In the genomic region with DNA sequence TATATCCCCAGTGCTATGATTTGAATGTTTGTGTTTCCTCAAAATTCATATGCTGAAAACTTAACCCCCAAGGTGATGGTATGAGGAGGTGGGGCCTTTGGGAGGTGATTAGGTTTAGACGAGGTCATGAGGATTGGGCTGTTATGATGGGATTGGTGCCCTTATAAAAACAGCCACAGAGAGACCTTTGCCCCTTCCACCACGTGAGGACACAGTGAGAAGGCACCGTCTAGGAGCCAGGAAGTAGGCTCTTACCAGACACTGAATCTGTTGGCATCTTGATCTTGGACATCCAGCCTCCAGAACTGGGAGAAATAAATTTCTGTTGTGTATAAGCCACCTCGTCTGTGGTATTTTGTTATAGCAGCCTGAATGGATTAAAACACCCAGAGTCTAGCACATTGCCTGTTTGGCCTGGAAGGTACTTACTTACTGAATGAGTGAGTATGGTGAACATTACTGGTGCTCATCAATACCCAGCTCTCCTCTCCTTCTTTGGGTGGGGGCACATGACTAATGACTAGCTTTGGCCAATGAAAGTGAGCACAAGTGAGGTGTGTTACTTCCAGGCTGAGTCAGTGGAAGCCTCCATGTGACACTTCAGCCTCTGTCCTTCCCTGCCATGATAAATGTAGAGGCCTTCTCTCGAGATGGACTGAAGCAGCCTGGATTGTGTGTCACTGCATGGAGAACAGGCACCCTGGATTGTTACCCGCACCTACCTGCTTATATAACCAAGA, we compare ENCODE assay signal across 35 cellular contexts.
DNase-seq lines count a peak whose midpoint lies in the region; ATAC-seq, FAIRE-seq and TF ChIP-seq lines count a peak whose summit lies in the region.
"Had no signal": no experiment of that assay in that cellular context is flagged by ENCODE, and none has a peak within 500 bp of the region (broad histone marks: within the 10 kb centered on the region; RNA-seq: fewer than 3 reads in every experiment).

No MANE protein-coding gene starts in this region.

- no peak overlapping the region for H3K9ac ChIP-seq in GM12878 (ENCODE audit: control insufficient read depth, insufficient read depth, low read length)

- no peak for TF ChIP-seq POLR2A in GM12878 (IDR thresholded peaks at IDR 0.05; ENCODE audit: low read depth, low read length)

- in situ Hi-C loops in GM12878 (cut with MboI) = loop anchor here (5.0 kb wide), 2 partner anchors 493 to 668 kb away; no protein-coding TSS in a partner anchor

- no peak overlapping the region for H2AFZ ChIP-seq in GM12878 (ENCODE audit: control insufficient read depth, low read depth, low read length)
- H2AFZ ChIP-seq: hepatocyte, PC-9 had no signal

- BruUV-seq in GM12878 (replicated peaks; lab: Mats Ljungman, UMichigan) = no TSS peak

- H3K4me3 Mint-ChIP-seq in activated CD8-positive, alpha-beta T cell treated with anti-CD3 and anti-CD28 coated beads for 36 hours = no peak overlapping the region
- no peak overlapping the region for H3K4me3 Mint-ChIP-seq in activated CD8-positive, alpha-beta T cell treated with anti-CD3 and anti-CD28 coated beads, Interleukin-2, amount 10 ng/mL, durations not matched to agents 7 days and 5 days
- H3K4me3 Mint-ChIP-seq: endodermal cell, WTC11 had no signal

- H3K4me2 ChIP-seq in GM12878 (ENCODE audit: control insufficient read depth, insufficient read depth) = no peak overlapping the region
- H3K4me2 ChIP-seq: hepatocyte, PC-9 had no signal

- H3K4me1 Mint-ChIP-seq in activated CD8-positive, alpha-beta T cell treated with anti-CD3 and anti-CD28 coated beads for 36 hours (ENCODE audit: low read depth) = peaks cover 10% of the 10 kb centered on the region
- H3K4me1 Mint-ChIP-seq in activated CD8-positive, alpha-beta T cell treated with anti-CD3 and anti-CD28 coated beads, Interleukin-2, amount 10 ng/mL, durations not matched to agents 7 days and 5 days (ENCODE audit: low read depth) = peaks cover 18% of the 10 kb centered on the region

- FAIRE-seq in GM12878 (lab: Jason Lieb, UNC) = no peak
- FAIRE-seq: A204.1, D721Med, GM12891, urothelium cell line had no signal

- H3K27me3 Mint-ChIP-seq in activated CD8-positive, alpha-beta T cell treated with anti-CD3 and anti-CD28 coated beads for 36 hours = peaks cover 5% of the 10 kb centered on the region
- peaks cover 6% of the 10 kb centered on the region for H3K27me3 Mint-ChIP-seq in activated CD8-positive, alpha-beta T cell treated with anti-CD3 and anti-CD28 coated beads, Interleukin-2, amount 10 ng/mL, durations not matched to agents 7 days and 5 days (ENCODE audit: low read depth)

- no peak overlapping the region for H3K27ac ChIP-seq in GM12878 (ENCODE audit: control insufficient read depth, insufficient read depth)
- H3K27ac ChIP-seq: cardiac muscle cell, esophagus squamous epithelium, gastroesophageal sphincter, hepatocyte, PC-9, spleen, thoracic aorta had no signal

- H3K27ac Mint-ChIP-seq in activated CD8-positive, alpha-beta T cell treated with anti-CD3 and anti-CD28 coated beads for 36 hours = no peak overlapping the region
- no peak overlapping the region for H3K27ac Mint-ChIP-seq in activated CD8-positive, alpha-beta T cell treated with anti-CD3 and anti-CD28 coated beads, Interleukin-2, amount 10 ng/mL, durations not matched to agents 7 days and 5 days
- H3K27ac Mint-ChIP-seq: endodermal cell, WTC11 had no signal

- H4K20me1 ChIP-seq in GM12878 (ENCODE audit: control insufficient read depth, insufficient read depth) = no peaks in the 10 kb centered on the region

- no peak for TF ChIP-seq RAD21 in GM12878 (IDR thresholded peaks at IDR 0.05; ENCODE audit: insufficient read depth, low read depth, low read length)

- intact Hi-C loops in activated CD8-positive, alpha-beta T cell treated with anti-CD3 and anti-CD28 coated beads for 36 hours (cut with micrococcal nuclease) = loop anchor here (5.0 to 10.0 kb wide), 5 partner anchors 73 to 668 kb away; a partner anchor contains a TSS
- intact Hi-C loops in GM12878 (cut with micrococcal nuclease; ENCODE audit: unreplicated experiment) = loop anchor here (5.0 kb wide), 3 partner anchors 198 to 448 kb away; no protein-coding TSS in a partner anchor

- WGBS in GM12878 (ENCODE audit: insufficient coverage, insufficient replicate concordance, low lambda C conversion rate, missing lambda C conversion rate) = 88% methylated on average over 6 of the region's 6 CpGs

- RAD21 ChIA-PET in GM12878 (lab: Charles Lee; ENCODE audit: unreplicated experiment) = interaction anchor here (2.7 to 5.3 kb wide), 2 partner anchors 199 to 670 kb away, joined by 14 to 73 read pairs; no protein-coding TSS in a partner anchor

- no peaks in the 10 kb centered on the region for H3K4me1 ChIP-seq in GM12878 (ENCODE audit: control insufficient read depth, insufficient read depth, low read length)

- H3K36me3 Mint-ChIP-seq in activated CD8-positive, alpha-beta T cell treated with anti-CD3 and anti-CD28 coated beads for 36 hours (ENCODE audit: low read depth) = no peaks in the 10 kb centered on the region
- no peaks in the 10 kb centered on the region for H3K36me3 Mint-ChIP-seq in activated CD8-positive, alpha-beta T cell treated with anti-CD3 and anti-CD28 coated beads, Interleukin-2, amount 10 ng/mL, durations not matched to agents 7 days and 5 days (ENCODE audit: low read depth)

- peak; percentile 77 for ATAC-seq in activated CD8-positive, alpha-beta T cell treated with anti-CD3 and anti-CD28 coated beads for 36 hours
- ATAC-seq in activated CD8-positive, alpha-beta T cell treated with anti-CD3 and anti-CD28 coated beads, Interleukin-2, amount 10 ng/mL, durations not matched to agents 7 days and 5 days = no peak
- peak; percentile 29 for ATAC-seq in GM12878
- no peak for ATAC-seq in GM21447 (IDR thresholded peaks at IDR 0.05; ENCODE audit: unreplicated experiment)
- ATAC-seq: gastroesophageal sphincter, left cardiac atrium, right cardiac atrium, WTC11 had no signal

- POLR2A ChIA-PET in activated CD8-positive, alpha-beta T cell treated with anti-CD3 and anti-CD28 coated beads for 36 hours (lab: Charles Lee) = no interaction called here
- POLR2A ChIA-PET in activated CD8-positive, alpha-beta T cell treated with anti-CD3 and anti-CD28 coated beads, Interleukin-2, amount 10 ng/mL, durations not matched to agents 7 days and 5 days (lab: Charles Lee) = no interaction called here
- POLR2A ChIA-PET in GM12878 (lab: Charles Lee) = interaction anchor here (0.6 to 1.3 kb wide), 2 partner anchors 53 to 187 kb away, joined by 3 read pairs; no protein-coding TSS in a partner anchor

- H3K9me3 Mint-ChIP-seq in activated CD8-positive, alpha-beta T cell treated with anti-CD3 and anti-CD28 coated beads for 36 hours = no peaks in the 10 kb centered on the region
- H3K9me3 Mint-ChIP-seq in activated CD8-positive, alpha-beta T cell treated with anti-CD3 and anti-CD28 coated beads, Interleukin-2, amount 10 ng/mL, durations not matched to agents 7 days and 5 days (ENCODE audit: insufficient read depth) = no peaks in the 10 kb centered on the region
- H3K9me3 Mint-ChIP-seq: CD4-positive, CD25-positive, alpha-beta regulatory T cell; endodermal cell; WTC11 had no signal

- DNase-seq in activated CD8-positive, alpha-beta T cell treated with anti-CD3 and anti-CD28 coated beads for 36 hours = peak; percentile 30
- no peak for DNase-seq in activated CD8-positive, alpha-beta T cell treated with anti-CD3 and anti-CD28 coated beads, Interleukin-2, amount 10 ng/mL, durations not matched to agents 7 days and 5 days
- DNase-seq in HT1080 (ENCODE audit: low read depth) (peak; percentile 52), GM12878 (ENCODE audit: low read depth, low spot score) (no peak), mesenteric fat pad (ENCODE audit: low spot score) (peak; percentile 24), cerebellar cortex (ENCODE audit: low spot score) (no peak), T1000 (lab: John Stamatoyannopoulos, UW) (no peak)
- DNase-seq: activated CD4-positive, alpha-beta T cell treated with anti-CD3 and anti-CD28 coated beads, Interleukin-2, amount 50 U/mL, for 48 hours; activated gamma-delta T cell treated with Interleukin-2 at 50 U/mL for 16 hours; amniotic stem cell; endodermal cell; esophagus squamous epithelium; KBM-7; left cardiac atrium; NCI-H1105 treated with DMSO at 0.1 percent for 48 hours; NCI-H1930; NCI-H526; NK-92 treated with Interleukin-12 subunit alpha and Interleukin-12 subunit beta, amount 100 ng/mL, for 24 hours; posterior cingulate gyrus; right cardiac atrium; SHP77; spleen; stimulated activated naive CD4-positive, alpha-beta T cell treated with Interleukin-2 at 50 U/mL for 16 hours had no signal

- no peaks in the 10 kb centered on the region for H3K79me2 ChIP-seq in GM12878 (ENCODE audit: control insufficient read depth, insufficient read depth, low read length)
- H3K79me2 ChIP-seq: hepatocyte had no signal

- no peaks in the 10 kb centered on the region for H3K9me3 ChIP-seq in GM12878 (replicated peaks; ENCODE audit: control insufficient read depth, insufficient read depth, low read length)
- H3K9me3 ChIP-seq: esophagus squamous epithelium, gastroesophageal sphincter, spleen, thoracic aorta had no signal

- no peak for TF ChIP-seq CTCF in activated CD8-positive, alpha-beta T cell treated with anti-CD3 and anti-CD28 coated beads for 36 hours (IDR thresholded peaks at IDR 0.05)
- no peak for TF ChIP-seq CTCF in GM12878 (IDR thresholded peaks at IDR 0.05 in 2 of 3, conservative IDR thresholded peaks at IDR 0.05 in 1 of 3; ENCODE audit: control insufficient read depth in 2 of 3, extremely low read depth in 1 of 3, insufficient read depth in 1 of 3, low read depth in 3 of 3, low read length in 3 of 3)

- no peak for TF ChIP-seq EP300 in GM12878 (IDR thresholded peaks at IDR 0.05; ENCODE audit: borderline replicate concordance in 1 of 2, control insufficient read depth in 1 of 2, low read depth in 2 of 2, low read length in 2 of 2)

- SMC1A ChIA-PET in GM12878 (lab: Charles Lee; ENCODE audit: uncharacterized antibody, unreplicated experiment) = no interaction called here

- CTCF ChIA-PET in activated CD8-positive, alpha-beta T cell treated with anti-CD3 and anti-CD28 coated beads for 36 hours (lab: Charles Lee) = no interaction called here
- CTCF ChIA-PET in activated CD8-positive, alpha-beta T cell treated with anti-CD3 and anti-CD28 coated beads, Interleukin-2, amount 10 ng/mL, durations not matched to agents 7 days and 5 days (lab: Charles Lee) = no interaction called here
- CTCF ChIA-PET in GM12878 (lab: Yijun Ruan, JAX) = interaction anchor here (1.2 to 6.8 kb wide), 2 partner anchors 406 to 669 kb away, joined by 3 to 142 read pairs; no protein-coding TSS in a partner anchor

- no peaks in the 10 kb centered on the region for H3K27me3 ChIP-seq in GM12878 (replicated peaks in 1 of 2; ENCODE audit: control insufficient read depth in 2 of 2, insufficient read depth in 2 of 2, low read length in 1 of 2)
- H3K27me3 ChIP-seq: cardiac muscle cell, gastroesophageal sphincter, hepatocyte had no signal

- H3K4me3 ChIP-seq in GM12878 = no peak overlapping the region
- H3K4me3 ChIP-seq: cardiac muscle cell, esophagus squamous epithelium, gastroesophageal sphincter, hepatocyte, PC-9, spleen, thoracic aorta had no signal

- no peaks in the 10 kb centered on the region for H3K36me3 ChIP-seq in GM12878 (ENCODE audit: control insufficient read depth in 2 of 2, insufficient read depth in 2 of 2, low read length in 1 of 2)
- H3K36me3 ChIP-seq: cardiac muscle cell, esophagus squamous epithelium, gastroesophageal sphincter, spleen, thoracic aorta had no signal

Comparison
In these comparisons a context has a peak if more than half of its experiments do, and no peak if none do; other contexts are left out.
1. ATAC-seq: peak in activated CD8-positive, alpha-beta T cell treated with anti-CD3 and anti-CD28 coated beads for 36 hours (single experiment) and GM12878 (single experiment); none in activated CD8-positive, alpha-beta T cell treated with anti-CD3 and anti-CD28 coated beads, Interleukin-2, amount 10 ng/mL, durations not matched to agents 7 days and 5 days (single experiment) and GM21447 (single experiment).
2. DNase-seq: peak in activated CD8-positive, alpha-beta T cell treated with anti-CD3 and anti-CD28 coated beads for 36 hours (single experiment), HT1080 (single experiment) and mesenteric fat pad (single experiment); none in activated CD8-positive, alpha-beta T cell treated with anti-CD3 and anti-CD28 coated beads, Interleukin-2, amount 10 ng/mL, durations not matched to agents 7 days and 5 days (single experiment), GM12878 (single experiment), cerebellar cortex (single experiment) and T1000 (single experiment).